In the genomic region with DNA sequence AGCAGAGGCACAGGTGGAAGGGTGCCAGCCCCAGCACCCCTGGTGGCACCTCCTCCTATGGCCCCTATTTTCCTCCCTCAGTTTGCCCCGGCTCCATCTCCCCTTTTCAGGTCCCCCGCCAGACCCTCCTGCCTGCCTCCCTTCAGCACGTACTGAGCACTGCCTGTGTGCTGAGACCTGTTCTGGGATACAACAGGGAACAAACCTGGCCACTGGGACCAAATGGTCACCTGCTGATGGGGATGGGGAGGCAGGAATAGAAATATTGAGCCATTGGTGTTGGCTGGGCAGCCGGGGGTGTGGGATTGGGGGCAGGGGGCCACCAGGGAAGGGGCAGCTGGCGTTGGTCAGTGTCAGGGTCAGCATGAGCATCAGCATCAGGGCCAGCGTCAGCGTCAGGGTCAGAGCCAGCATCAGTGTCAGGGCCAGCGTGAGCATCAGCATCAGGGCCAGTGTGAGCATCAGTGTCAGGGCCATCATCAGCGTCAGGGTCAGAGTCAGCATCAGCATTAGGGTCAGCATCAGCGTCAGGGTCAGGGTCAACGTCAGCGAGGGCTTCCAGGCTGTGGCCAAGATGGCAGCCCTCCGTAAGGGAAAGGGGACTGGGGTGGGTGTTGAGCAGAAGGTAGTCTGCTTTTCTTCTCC, we compare ENCODE assay signal across 25 cellular contexts.
"Had no signal": no experiment of that assay in that cellular context is flagged by ENCODE, and none has a peak within 500 bp of the region (broad histone marks: within the 10 kb centered on the region; RNA-seq: fewer than 3 reads in every experiment).

No MANE protein-coding gene starts in this region.

- DNase-seq: activated CD4-positive, alpha-beta T cell treated with anti-CD3 and anti-CD28 coated beads for 48 hours; activated CD4-positive, alpha-beta T cell treated with anti-CD3 and anti-CD28 coated beads, Interleukin-2, amount 50 U/mL, for 48 hours; activated CD8-positive, alpha-beta memory T cell treated with anti-CD3 and anti-CD28 coated beads, Interleukin-2, amount 50 U/mL, for 48 hours; activated gamma-delta T cell; activated naive CD4-positive, alpha-beta T cell treated with anti-CD3 and anti-CD28 coated beads, Interleukin-2, amount 50 U/mL, for 16 hours; activated T-cell treated with anti-CD3 and anti-CD28 coated beads, Interleukin-2, amount 50 U/mL, for 24 hours; effector memory CD8-positive, alpha-beta T cell; left cardiac atrium; midbrain; naive thymus-derived CD4-positive, alpha-beta T cell; stimulated activated CD4-positive, alpha-beta T cell treated with anti-CD3 and anti-CD28 coated beads, Interleukin-15, amount 100 ng/mL, for 24 hours; stimulated activated CD4-positive, alpha-beta T cell treated with anti-CD3 and anti-CD28 coated beads, Interleukin-2, amount 100 ng/mL, for 24 hours; stimulated activated naive CD4-positive, alpha-beta T cell; T-helper 17 cell; T1000; WERI-Rb-1 had no signal

- H3K27me3 ChIP-seq: breast epithelium, gastroesophageal sphincter, hepatocyte, neural progenitor cell, right atrium auricular region, suprapubic skin, tibial nerve, vagina had no signal

- H3K4me1 ChIP-seq: breast epithelium, neural progenitor cell, right atrium auricular region had no signal

- H3K27ac Mint-ChIP-seq: activated T-cell treated with anti-CD3 and anti-CD28 coated beads, Interleukin-2, amount 50 U/mL, for 24 hours; effector memory CD8-positive, alpha-beta T cell; naive thymus-derived CD4-positive, alpha-beta T cell; neural progenitor cell; T-helper 17 cell had no signal

- H3K9me3 ChIP-seq: breast epithelium, gastroesophageal sphincter, right atrium auricular region, suprapubic skin, tibial nerve, vagina had no signal

- ATAC-seq: activated CD4-positive, CD25-positive, alpha-beta regulatory T cell treated with anti-CD3 and anti-CD28 coated beads, Interleukin-2, amount 50 U/mL, for 24 hours; effector memory CD8-positive, alpha-beta T cell; gastroesophageal sphincter; left cardiac atrium; naive thymus-derived CD4-positive, alpha-beta T cell; T-helper 17 cell had no signal

- H3K4me3 ChIP-seq: breast epithelium, gastroesophageal sphincter, hepatocyte, neural progenitor cell, right atrium auricular region, suprapubic skin, tibial nerve, vagina had no signal

- H3K4me3 Mint-ChIP-seq: activated T-cell treated with anti-CD3 and anti-CD28 coated beads, Interleukin-2, amount 50 U/mL, for 24 hours; effector memory CD8-positive, alpha-beta T cell; naive thymus-derived CD4-positive, alpha-beta T cell; neural progenitor cell; T-helper 17 cell had no signal

- H3K27ac ChIP-seq: breast epithelium, gastroesophageal sphincter, hepatocyte, neural progenitor cell, right atrium auricular region, suprapubic skin, tibial nerve, vagina, WERI-Rb-1 had no signal

- H3K9me3 Mint-ChIP-seq: activated T-cell treated with anti-CD3 and anti-CD28 coated beads, Interleukin-2, amount 50 U/mL, for 24 hours; effector memory CD8-positive, alpha-beta T cell; neural progenitor cell had no signal

- H3K27me3 Mint-ChIP-seq: activated T-cell treated with anti-CD3 and anti-CD28 coated beads, Interleukin-2, amount 50 U/mL, for 24 hours; effector memory CD8-positive, alpha-beta T cell; naive thymus-derived CD4-positive, alpha-beta T cell; T-helper 17 cell had no signal

- H3K9ac ChIP-seq: neural progenitor cell had no signal

- H3K36me3 ChIP-seq: neural progenitor cell had no signal

- H3K4me2 ChIP-seq: hepatocyte, neural progenitor cell had no signal
